In genomic region chr2:142682528-142682927, GRCh38 we compare ENCODE assay signal across 10 cellular contexts.
DNase-seq lines count a peak whose midpoint lies in the region; ATAC-seq, FAIRE-seq and TF ChIP-seq lines count a peak whose summit lies in the region.
"Had no signal": no experiment of that assay in that cellular context is flagged by ENCODE, and none has a peak within 500 bp of the region (broad histone marks: within the 10 kb centered on the region; RNA-seq: fewer than 3 reads in every experiment).

No MANE protein-coding gene starts in this region.

- H3K27ac ChIP-seq in A549 = peak overlapping the region; percentile 72 to 74
- H3K27ac ChIP-seq in GM23338 (ENCODE audit: low read depth) = no peak overlapping the region
- no peak overlapping the region for H3K27ac ChIP-seq in sigmoid colon

- no peak overlapping the region for H3K4me3 Mint-ChIP-seq in GM23338
- no peak overlapping the region for H3K4me3 Mint-ChIP-seq in activated CD4-positive, alpha-beta memory T cell treated with anti-CD3 and anti-CD28 coated beads, Interleukin-2, amount 10 ng/mL, durations not matched to agents 7 days and 5 days

- CTCF ChIA-PET in A549 (lab: Yijun Ruan, JAX) = interaction anchor here (0.6 to 3.6 kb wide), 28 partner anchors 10 to 308 kb away, joined by 3 to 23 read pairs (median 4); partner anchors contain the start of gene KYNU
- CTCF ChIA-PET in activated CD4-positive, alpha-beta memory T cell treated with anti-CD3 and anti-CD28 coated beads, Interleukin-2, amount 10 ng/mL, durations not matched to agents 7 days and 5 days (lab: Charles Lee) = no interaction called here

- H3K27me3 ChIP-seq in GM23338 (ENCODE audit: insufficient read depth) (no peaks in the 10 kb centered on the region), sigmoid colon (no peaks in the 10 kb centered on the region)

- TF ChIP-seq POLR2A in A549 (IDR thresholded peaks at IDR 0.05; ENCODE audit: low read length) (no peak), H54 (IDR thresholded peaks at IDR 0.05; ENCODE audit: low read depth, low read length) (no peak), sigmoid colon (IDR thresholded peaks at IDR 0.05) (no peak)

- TF ChIP-seq CTCF in A549 (IDR thresholded peaks at IDR 0.05) = peak; percentile 85
- TF ChIP-seq CTCF in GM23338 (conservative IDR thresholded peaks at IDR 0.05; ENCODE audit: low read depth in 2 of 2) = peak in 1 of 2 experiments; percentile 7; a peak in 1 of 4 replicates
- no peak for TF ChIP-seq CTCF in sigmoid colon (IDR thresholded peaks at IDR 0.05)

- peak; percentile 86 to 96 for TF ChIP-seq RAD21 in A549 (conservative IDR thresholded peaks at IDR 0.05 in 1 of 2, IDR thresholded peaks at IDR 0.05 in 1 of 2)

- H2AFZ ChIP-seq in GM23338 = peak overlapping the region; percentile 30; the same call in 1 of the 2 replicates

- no peaks in the 10 kb centered on the region for H3K36me3 Mint-ChIP-seq in GM23338 (ENCODE audit: low read depth)
- H3K36me3 Mint-ChIP-seq in activated CD4-positive, alpha-beta memory T cell treated with anti-CD3 and anti-CD28 coated beads, Interleukin-2, amount 10 ng/mL, durations not matched to agents 7 days and 5 days (ENCODE audit: low read depth) = no peaks in the 10 kb centered on the region

- H3K4me2 ChIP-seq in A549 (peak overlapping the region; percentile 60), GM23338 (no peak overlapping the region)

- H3K9me3 ChIP-seq in A549 (peaks cover 10% of the 10 kb centered on the region; the same call in 2 of the 3 replicates), sigmoid colon (no peaks in the 10 kb centered on the region)

- H3K36me3 ChIP-seq in GM23338 (ENCODE audit: insufficient read depth) = no peaks in the 10 kb centered on the region
- no peaks in the 10 kb centered on the region for H3K36me3 ChIP-seq in sigmoid colon

- H3K9me2 ChIP-seq in GM23338 (ENCODE audit: insufficient read depth) = no peaks in the 10 kb centered on the region; the same call in 1 of the 2 replicates

- ATAC-seq in A549 (peak; percentile 66 to 87; a peak in 3 of 6 replicates), GM23338 (no peak)

- H3K27ac Mint-ChIP-seq in GM23338 = no peak overlapping the region
- H3K27ac Mint-ChIP-seq in activated CD4-positive, alpha-beta memory T cell treated with anti-CD3 and anti-CD28 coated beads, Interleukin-2, amount 10 ng/mL, durations not matched to agents 7 days and 5 days = no peak overlapping the region

- H3K27me3 Mint-ChIP-seq in GM23338 (ENCODE audit: insufficient read depth, low read depth, poor library complexity) = no peaks in the 10 kb centered on the region
- no peaks in the 10 kb centered on the region for H3K27me3 Mint-ChIP-seq in activated CD4-positive, alpha-beta memory T cell treated with anti-CD3 and anti-CD28 coated beads, Interleukin-2, amount 10 ng/mL, durations not matched to agents 7 days and 5 days

- WGBS in A549 (ENCODE audit: missing lambda C conversion rate) = 59% methylated on average over 2 of the region's 2 CpGs
- WGBS in sigmoid colon, 2 donors = 89 to 91% methylated on average over 2 of the region's 2 CpGs

- TF ChIP-seq EP300 in A549 (IDR thresholded peaks at IDR 0.05) (no peak), sigmoid colon (IDR thresholded peaks at IDR 0.05) (no peak)

- H3K4me1 ChIP-seq in A549 (peaks cover 24% of the 10 kb centered on the region), GM23338 (ENCODE audit: insufficient read depth) (peaks cover 11% of the 10 kb centered on the region; the same call in 1 of the 2 replicates), sigmoid colon (no peaks in the 10 kb centered on the region)

- H3K4me3 ChIP-seq in A549 (no peak overlapping the region), GM23338 (no peak overlapping the region), sigmoid colon (no peak overlapping the region)

- no peaks in the 10 kb centered on the region for H3K9me3 Mint-ChIP-seq in GM23338
- H3K9me3 Mint-ChIP-seq in activated CD4-positive, alpha-beta memory T cell treated with anti-CD3 and anti-CD28 coated beads, Interleukin-2, amount 10 ng/mL, durations not matched to agents 7 days and 5 days = peaks cover 2% of the 10 kb centered on the region

- in situ Hi-C loops in SK-MEL-5 (cut with HindIII; ENCODE audit: low pct_unique_long_range_greater_than_20kb, low sequenced_read_pairs) = no loop called here

- peak; percentile 13 to 77 for DNase-seq in A549 (ENCODE audit: low read depth in 1 of 2, low spot score in 1 of 2)
- no peak for DNase-seq in GM23338 (ENCODE audit: low spot score)
- peak; percentile 76 for DNase-seq in SK-MEL-5 (ENCODE audit: low read depth, low spot score)
- DNase-seq in fibroblast of the conjunctiva (ENCODE audit: low read depth) = peak; percentile 5
- DNase-seq in activated CD4-positive, alpha-beta memory T cell treated with anti-CD3 and anti-CD28 coated beads, Interleukin-2, amount 10 ng/mL, durations not matched to agents 7 days and 5 days = no peak
- no peak for DNase-seq in H54 (ENCODE audit: insufficient read length, low spot score)
- no peak for DNase-seq in sigmoid colon
- DNase-seq in NCI-H2171 (lab: John Stamatoyannopoulos, UW) = no peak
- DNase-seq: MM.1S; stimulated activated naive CD4-positive, alpha-beta T cell had no signal

- H3K4me1 Mint-ChIP-seq in GM23338 = peaks cover 6% of the 10 kb centered on the region; the same call in 2 of the 3 replicates
- H3K4me1 Mint-ChIP-seq in activated CD4-positive, alpha-beta memory T cell treated with anti-CD3 and anti-CD28 coated beads, Interleukin-2, amount 10 ng/mL, durations not matched to agents 7 days and 5 days = no peaks in the 10 kb centered on the region

- intact Hi-C loops in sigmoid colon (cut with DNase I) = no loop called here

- FAIRE-seq in A549 (lab: Jason Lieb, UNC) = peak; percentile 67
- FAIRE-seq in H54 (lab: Jason Lieb, UNC) = no peak

- H3F3A ChIP-seq in GM23338 (replicated peaks; ENCODE audit: low read depth) = no peaks in the 10 kb centered on the region

- POLR2A ChIA-PET in A549 (lab: Yijun Ruan, JAX) = no interaction called here
- POLR2A ChIA-PET in activated CD4-positive, alpha-beta memory T cell treated with anti-CD3 and anti-CD28 coated beads, Interleukin-2, amount 10 ng/mL, durations not matched to agents 7 days and 5 days (lab: Charles Lee) = no interaction called here

- H3K79me2 ChIP-seq in GM23338 (replicated peaks; ENCODE audit: insufficient read depth) = no peaks in the 10 kb centered on the region

- no peaks in the 10 kb centered on the region for H4K20me1 ChIP-seq in GM23338 (replicated peaks; ENCODE audit: insufficient read depth)

TF ChIP-seq in A549, 52 proteins besides CTCF, POLR2A, EP300 and RAD21:
- TF ChIP-seq, protein P1, sequence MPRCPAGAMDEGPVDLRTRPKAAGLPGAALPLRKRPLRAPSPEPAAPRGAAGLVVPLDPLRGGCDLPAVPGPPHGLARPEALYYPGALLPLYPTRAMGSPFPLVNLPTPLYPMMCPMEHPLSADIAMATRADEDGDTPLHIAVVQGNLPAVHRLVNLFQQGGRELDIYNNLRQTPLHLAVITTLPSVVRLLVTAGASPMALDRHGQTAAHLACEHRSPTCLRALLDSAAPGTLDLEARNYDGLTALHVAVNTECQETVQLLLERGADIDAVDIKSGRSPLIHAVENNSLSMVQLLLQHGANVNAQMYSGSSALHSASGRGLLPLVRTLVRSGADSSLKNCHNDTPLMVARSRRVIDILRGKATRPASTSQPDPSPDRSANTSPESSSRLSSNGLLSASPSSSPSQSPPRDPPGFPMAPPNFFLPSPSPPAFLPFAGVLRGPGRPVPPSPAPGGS (IDR thresholded peaks at IDR 0.05) = no peak
- TF ChIP-seq SMC3 (IDR thresholded peaks at IDR 0.05) (peak; percentile 93), TP53 (CRISPR knock-in tag; IDR thresholded peaks at IDR 0.05) (no peak), BHLHE40 (IDR thresholded peaks at IDR 0.05; ENCODE audit: low read depth, low read length) (no peak), MAX (IDR thresholded peaks at IDR 0.05) (no peak)
TF ChIP-seq in A549: peak in this region for 1.

TF ChIP-seq in GM23338, 12 proteins besides CTCF, POLR2A, EP300 and RAD21 (continues in another document):
- no peak for TF ChIP-seq STAT1 (IDR thresholded peaks at IDR 0.05; ENCODE audit: unreplicated experiment)

Comparison
In these comparisons a context has a peak if more than half of its experiments do, and no peak if none do; other contexts are left out.
1. DNase-seq: peak in A549 (2 of 2), SK-MEL-5 (single experiment) and fibroblast of the conjunctiva (single experiment); none in GM23338 (single experiment), activated CD4-positive, alpha-beta memory T cell treated with anti-CD3 and anti-CD28 coated beads, Interleukin-2, amount 10 ng/mL, durations not matched to agents 7 days and 5 days (single experiment), H54 (single experiment), sigmoid colon (single experiment) and NCI-H2171 (single experiment).
2. H3K27ac ChIP-seq: peak in A549 (2 of 2); none in GM23338 (single experiment) and sigmoid colon (0 of 4).